ENCODE assay signal across 15 cellular contexts in genomic region chr2:56260415-56260814, GRCh38.
DNase-seq lines count a peak whose midpoint lies in the region; ATAC-seq and TF ChIP-seq lines count a peak whose summit lies in the region.
"Had no signal": no experiment of that assay in that cellular context is flagged by ENCODE, and none has a peak within 500 bp of the region (broad histone marks: within the 10 kb centered on the region; RNA-seq: fewer than 3 reads in every experiment).

No MANE protein-coding gene starts in this region.

- H3K36me3 ChIP-seq in GM23248 (ENCODE audit: low read depth), result no peaks in the 10 kb centered on the region
- no peaks in the 10 kb centered on the region for H3K36me3 ChIP-seq in adipocyte (ENCODE audit: control insufficient read depth, insufficient read depth, low read length, severe bottlenecking)
- no peaks in the 10 kb centered on the region for H3K36me3 ChIP-seq in psoas muscle (ENCODE audit: insufficient read depth in 1 of 2, low read depth in 1 of 2)

- H3K27ac Mint-ChIP-seq in stimulated activated effector memory CD8-positive, alpha-beta T cell treated with anti-CD3 and anti-CD28 coated beads, Interleukin-12 subunit alpha, Interleukin-12 subunit beta, amount 100 ng/mL, for 72 hours, result no peak overlapping the region
- H3K27ac Mint-ChIP-seq: B cell; CD4-positive, alpha-beta T cell had no signal

- 6 to 25% methylated on average over 1 of the region's 1 CpG for WGBS in GM23248 (ENCODE audit: low coverage in 1 of 2, low lambda C conversion rate in 2 of 2, missing lambda C conversion rate in 2 of 2), 2 experiments
- WGBS in psoas muscle, 3 donors, result 11 to 35% (median 20%) methylated on average over 1 of the region's 1 CpG

- peak; percentile 28 for DNase-seq in GM23248
- peak; percentile 36 for DNase-seq in adipocyte (ENCODE audit: low read depth)
- peak; percentile 17 for DNase-seq in foreskin melanocyte
- DNase-seq in psoas muscle, result no peak
- no peak for DNase-seq in stimulated activated effector memory CD8-positive, alpha-beta T cell treated with anti-CD3 and anti-CD28 coated beads, Interleukin-12 subunit alpha, Interleukin-12 subunit beta, amount 100 ng/mL, for 72 hours (ENCODE audit: low spot score in 2 of 2)
- DNase-seq: C1 segment of cervical spinal cord; Calu3; CD4-positive, alpha-beta T cell; DMS 273 treated with DMSO at 0.1 percent for 48 hours had no signal

- in situ Hi-C loops in GM23248 (cut with MboI), result no loop called here

- H3F3A ChIP-seq in GM23248 (ENCODE audit: insufficient read depth), result no peaks in the 10 kb centered on the region

- peaks cover 13% of the 10 kb centered on the region for H3K9me3 Mint-ChIP-seq in stimulated activated effector memory CD8-positive, alpha-beta T cell treated with anti-CD3 and anti-CD28 coated beads, Interleukin-12 subunit alpha, Interleukin-12 subunit beta, amount 100 ng/mL, for 72 hours
- H3K9me3 Mint-ChIP-seq: CD4-positive, alpha-beta T cell had no signal

- H2AFZ ChIP-seq in GM23248, result no peak overlapping the region

- H3K4me2 ChIP-seq in GM23248 (ENCODE audit: unreplicated experiment), result no peak overlapping the region

- H3K9me3 ChIP-seq in GM23248 (ENCODE audit: low read depth) (no peaks in the 10 kb centered on the region), adipocyte (ENCODE audit: control insufficient read depth, low read length) (no peaks in the 10 kb centered on the region), psoas muscle (no peaks in the 10 kb centered on the region)

- H3K27me3 ChIP-seq in GM23248 (replicated peaks; ENCODE audit: insufficient read depth) (no peaks in the 10 kb centered on the region), adipocyte (replicated peaks; ENCODE audit: control insufficient read depth, insufficient read depth, low read length) (no peaks in the 10 kb centered on the region), psoas muscle (ENCODE audit: insufficient read depth in 3 of 3, low read length in 2 of 3) (no peaks in the 10 kb centered on the region)

- H3K27ac ChIP-seq in GM23248, result no peak overlapping the region
- no peak overlapping the region for H3K27ac ChIP-seq in psoas muscle

- no peaks in the 10 kb centered on the region for H3K79me2 ChIP-seq in GM23248 (ENCODE audit: insufficient read depth)

- H3K4me3 Mint-ChIP-seq in stimulated activated effector memory CD8-positive, alpha-beta T cell treated with anti-CD3 and anti-CD28 coated beads, Interleukin-12 subunit alpha, Interleukin-12 subunit beta, amount 100 ng/mL, for 72 hours, result no peak overlapping the region
- H3K4me3 Mint-ChIP-seq: B cell; CD4-positive, alpha-beta T cell had no signal

- H3K9ac ChIP-seq in GM23248, result no peak overlapping the region
- H3K9ac ChIP-seq in adipocyte (ENCODE audit: low read length), result no peak overlapping the region

- H3K36me3 Mint-ChIP-seq in stimulated activated effector memory CD8-positive, alpha-beta T cell treated with anti-CD3 and anti-CD28 coated beads, Interleukin-12 subunit alpha, Interleukin-12 subunit beta, amount 100 ng/mL, for 72 hours, result no peaks in the 10 kb centered on the region

- intact Hi-C loops in psoas muscle (cut with DNase I), result no loop called here

- H3K4me1 ChIP-seq in GM23248 (ENCODE audit: insufficient read depth) (no peaks in the 10 kb centered on the region), adipocyte (ENCODE audit: control insufficient read depth, insufficient read depth, low read length) (no peaks in the 10 kb centered on the region), psoas muscle (peaks cover 8% of the 10 kb centered on the region)

- H3K9me2 ChIP-seq in GM23248 (ENCODE audit: insufficient read depth), result no peaks in the 10 kb centered on the region

- H3K4me3 ChIP-seq in GM23248 (no peak overlapping the region), adipocyte (ENCODE audit: low read length) (no peak overlapping the region), psoas muscle (no peak overlapping the region)
- H3K4me3 ChIP-seq: GM12878 had no signal

- H4K20me1 ChIP-seq in GM23248 (ENCODE audit: insufficient read depth), result no peaks in the 10 kb centered on the region

- TF ChIP-seq CTCF in psoas muscle (IDR thresholded peaks at IDR 0.05), result no peak

- ATAC-seq in psoas muscle (peak in 3 of 4 donors; percentile 40 to 57 (median 47)), HG03139 (IDR thresholded peaks at IDR 0.05; ENCODE audit: unreplicated experiment) (no peak), HG02938 (IDR thresholded peaks at IDR 0.05; ENCODE audit: unreplicated experiment) (no peak)
- ATAC-seq in stimulated activated effector memory CD8-positive, alpha-beta T cell treated with anti-CD3 and anti-CD28 coated beads, Interleukin-12 subunit alpha, Interleukin-12 subunit beta, amount 100 ng/mL, for 72 hours, result no peak
- ATAC-seq: GM12878, HCT116, HepG2 had no signal

- H3K4me1 Mint-ChIP-seq in stimulated activated effector memory CD8-positive, alpha-beta T cell treated with anti-CD3 and anti-CD28 coated beads, Interleukin-12 subunit alpha, Interleukin-12 subunit beta, amount 100 ng/mL, for 72 hours, result no peaks in the 10 kb centered on the region
- H3K4me1 Mint-ChIP-seq: B cell had no signal

Comparison
In these comparisons a context has a peak if more than half of its experiments do, and no peak if none do; other contexts are left out.
1. DNase-seq: peak in GM23248 (single experiment), adipocyte (single experiment) and foreskin melanocyte (single experiment); none in psoas muscle (0 of 2) and stimulated activated effector memory CD8-positive, alpha-beta T cell treated with anti-CD3 and anti-CD28 coated beads, Interleukin-12 subunit alpha, Interleukin-12 subunit beta, amount 100 ng/mL, for 72 hours (0 of 2).
2. ATAC-seq: peak in psoas muscle (3 of 4); none in stimulated activated effector memory CD8-positive, alpha-beta T cell treated with anti-CD3 and anti-CD28 coated beads, Interleukin-12 subunit alpha, Interleukin-12 subunit beta, amount 100 ng/mL, for 72 hours (single experiment), HG03139 (single experiment) and HG02938 (single experiment).